Comparison of ENCODE assay signal across 9 cellular contexts in the genomic region with DNA sequence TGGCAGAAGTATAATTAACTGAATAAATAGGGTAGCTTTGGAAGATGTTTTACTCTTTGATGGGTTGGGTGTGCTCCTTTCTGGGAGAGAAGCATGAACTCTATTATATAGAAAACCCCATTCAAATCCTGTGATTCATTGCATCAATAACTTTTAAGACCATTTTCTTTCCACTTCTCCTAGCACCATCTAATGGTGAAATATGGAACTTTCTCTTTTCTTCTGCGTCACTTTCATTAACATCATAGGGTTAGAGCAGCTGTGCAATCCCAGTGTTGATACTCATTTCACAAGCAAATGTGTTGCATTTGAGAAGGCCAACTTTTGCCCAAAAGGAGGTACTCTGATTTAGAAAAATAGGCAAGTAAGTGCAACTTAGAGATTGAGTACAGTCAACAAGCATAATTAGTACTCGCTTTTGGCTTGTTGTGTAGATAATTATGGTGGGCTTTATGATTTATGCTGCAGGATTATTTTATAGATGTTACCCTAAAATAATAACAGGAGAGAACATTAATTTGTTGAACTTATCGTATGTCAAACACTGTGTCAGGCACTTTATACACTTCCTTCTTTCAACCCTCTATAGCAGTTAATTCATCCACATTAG.
DNase-seq lines count a peak whose midpoint lies in the region; ATAC-seq, FAIRE-seq and TF ChIP-seq lines count a peak whose summit lies in the region.
"Had no signal": no experiment of that assay in that cellular context is flagged by ENCODE, and none has a peak within 500 bp of the region (broad histone marks: within the 10 kb centered on the region; RNA-seq: fewer than 3 reads in every experiment).

No MANE protein-coding gene starts in this region.

- H3K4me3 ChIP-seq in A673 (ENCODE audit: low read depth, low read length, poor library complexity, severe bottlenecking) (no peak overlapping the region), GM12875 (ENCODE audit: low read depth, low read length) (no peak overlapping the region), fibroblast of the aortic adventitia (ENCODE audit: low read depth, low read length) (no peak overlapping the region), pancreas (no peak overlapping the region)
- H3K4me3 ChIP-seq: HAP-1 had no signal

- WGBS in pancreas, 2 donors, result 42 to 44% methylated on average over 3 of the region's 3 CpGs

- peak; percentile 71 for TF ChIP-seq CTCF in A673 (conservative IDR thresholded peaks at IDR 0.05; ENCODE audit: low read depth, low read length)
- peak; percentile 37; the same call in 1 of the 2 replicates for TF ChIP-seq CTCF in GM12875 (IDR thresholded peaks at IDR 0.05; ENCODE audit: borderline replicate concordance, insufficient read depth, low read depth, low read length)
- TF ChIP-seq CTCF in fibroblast of the aortic adventitia (IDR thresholded peaks at IDR 0.05; ENCODE audit: insufficient read depth, low read length), result peak; percentile 73
- TF ChIP-seq CTCF in pancreas (IDR thresholded peaks at IDR 0.05), result peak; percentile 48 to 80 (median 70)

- FAIRE-seq in pancreas (lab: Jason Lieb, UNC) (peak; percentile 94), HTR-8/SVneo (lab: Jason Lieb, UNC) (no peak)

- H3K4me1 ChIP-seq in A673 (ENCODE audit: insufficient read depth, low read length, poor library complexity, severe bottlenecking) (no peaks in the 10 kb centered on the region), pancreas (no peaks in the 10 kb centered on the region)
- H3K4me1 ChIP-seq: HAP-1 had no signal

- H3K9me3 ChIP-seq in A673 (ENCODE audit: low read depth, low read length, poor library complexity, severe bottlenecking) (no peaks in the 10 kb centered on the region), pancreas (no peaks in the 10 kb centered on the region)
- H3K9me3 ChIP-seq: HAP-1 had no signal

- H3K36me3 ChIP-seq in A673 (ENCODE audit: insufficient read depth, low read length, poor library complexity, severe bottlenecking) (no peaks in the 10 kb centered on the region), pancreas (no peaks in the 10 kb centered on the region)
- H3K36me3 ChIP-seq: HAP-1 had no signal

- H3K27me3 ChIP-seq in A673 (replicated peaks; ENCODE audit: insufficient read depth, low read depth, low read length, poor library complexity), result no peaks in the 10 kb centered on the region
- peaks cover 0 to 8% (median 0%) of the 10 kb centered on the region in 4 donors for H3K27me3 ChIP-seq in pancreas

- intact Hi-C loops in A673 (cut with micrococcal nuclease; ENCODE audit: unreplicated experiment), result loop anchor here (1.0 to 5.0 kb wide), 2 partner anchors 94 to 289 kb away; no protein-coding TSS in a partner anchor
- intact Hi-C loops in pancreas (cut with DNase I), result loop anchor here in 1 of 3 donors (10.0 kb wide), 1 partner anchor 97 kb away; a partner anchor contains a TSS

- DNase-seq in A673 (ENCODE audit: low spot score), result peak; percentile 77
- DNase-seq in NCI-H1105 (lab: John Stamatoyannopoulos, UW), result peak; percentile 24
- DNase-seq in SKM-1 (lab: John Stamatoyannopoulos, UW; ENCODE audit: unreplicated experiment), result peak; percentile 52
- peak; percentile 91 for DNase-seq in fibroblast of the aortic adventitia (ENCODE audit: low read depth)
- no peak for DNase-seq in pancreas
- no peak for DNase-seq in HTR-8/SVneo (ENCODE audit: insufficient read length, low spot score)

- ATAC-seq in HG02623 (IDR thresholded peaks at IDR 0.05; ENCODE audit: unreplicated experiment), result peak; percentile 83
- peak; percentile 58 to 92 (median 86) for ATAC-seq in pancreas

- no peak overlapping the region for H3K27ac ChIP-seq in A673 (ENCODE audit: low read depth, low read length, poor library complexity, severe bottlenecking)
- H3K27ac ChIP-seq in pancreas, result no peak overlapping the region

- CTCF ChIA-PET in A673 (lab: Charles Lee), result interaction anchor here (1.4 kb wide), 1 partner anchor 289 kb away, joined by 4 read pairs; no protein-coding TSS in a partner anchor

- POLR2A ChIA-PET in A673 (lab: Charles Lee; ENCODE audit: low non-redundant PET), result no interaction called here

- no TSS peak for BruUV-seq in A673 (replicated peaks; lab: Mats Ljungman, UMichigan)

Comparison
In these comparisons a context has a peak if more than half of its experiments do, and no peak if none do; other contexts are left out.
1. DNase-seq: peak in A673 (single experiment), NCI-H1105 (single experiment), SKM-1 (single experiment) and fibroblast of the aortic adventitia (single experiment); none in pancreas (0 of 6) and HTR-8/SVneo (single experiment).
2. Peak in every context shown above with its lines, with median percentiles within 50 percentile points of each other: CTCF ChIP-seq.